ENCODE assay signal across 29 cellular contexts in genomic region chrX:95733426-95733825, GRCh38.
DNase-seq lines count a peak whose midpoint lies in the region; ATAC-seq, FAIRE-seq and TF ChIP-seq lines count a peak whose summit lies in the region.
"Had no signal": no experiment of that assay in that cellular context is flagged by ENCODE, and none has a peak within 500 bp of the region (broad histone marks: within the 10 kb centered on the region; RNA-seq: fewer than 3 reads in every experiment).

No MANE protein-coding gene starts in this region.

- H3K9ac ChIP-seq in SK-N-MC (ENCODE audit: insufficient read length): no peak overlapping the region
- H3K9ac ChIP-seq: BLaER1, KMS-11 had no signal

- no peak overlapping the region for H3K27ac Mint-ChIP-seq in osteocyte (ENCODE audit: unreplicated experiment)
- H3K27ac Mint-ChIP-seq: CD4-positive, alpha-beta T cell; HFFc6; IgD-negative memory B cell had no signal

- ATAC-seq in gastroesophageal sphincter: no peak
- ATAC-seq: Panc1 had no signal

- H3K27me3 Mint-ChIP-seq in osteocyte (ENCODE audit: unreplicated experiment): no peaks in the 10 kb centered on the region
- H3K27me3 Mint-ChIP-seq: CD4-positive, alpha-beta T cell had no signal

- no peak for FAIRE-seq in small intestine (lab: Jason Lieb, UNC)
- FAIRE-seq: GM12891 had no signal

- no peak for TF ChIP-seq EP300 in gastroesophageal sphincter (IDR thresholded peaks at IDR 0.05)

- no peaks in the 10 kb centered on the region for H3K9me3 ChIP-seq in SK-N-MC (ENCODE audit: low read depth, low read length)
- no peaks in the 10 kb centered on the region for H3K9me3 ChIP-seq in small intestine (ENCODE audit: control insufficient read depth, low read depth)
- H3K9me3 ChIP-seq in breast epithelium: no peaks in the 10 kb centered on the region
- no peaks in the 10 kb centered on the region for H3K9me3 ChIP-seq in gastroesophageal sphincter
- H3K9me3 ChIP-seq: BLaER1, HAP-1 had no signal

- peaks cover 17% of the 10 kb centered on the region for H3K9me3 Mint-ChIP-seq in osteocyte (ENCODE audit: unreplicated experiment)
- H3K9me3 Mint-ChIP-seq: CD4-positive, alpha-beta T cell had no signal

- DNase-seq in D341Med (ENCODE audit: low spot score) (peak; percentile 26), NCI-H1105 (lab: John Stamatoyannopoulos, UW) (peak; percentile 20), NCI-H524 (lab: John Stamatoyannopoulos, UW) (peak; percentile 52 to 90), SK-N-MC (ENCODE audit: low read depth, low spot score) (no peak), osteocyte (ENCODE audit: extremely low spot score, unreplicated experiment) (no peak), small intestine (no peak), breast epithelium (ENCODE audit: low spot score in 2 of 2) (no peak)
- DNase-seq: CD4-positive, alpha-beta T cell; DMS79 treated with DMSO at 0.1 percent for 48 hours; GF-D8; GOT3; HFFc6; NCI-H1092 treated with DMSO at 0.1 percent for 48 hours; NCI-H1694; NCI-H2029 treated with DMSO at 0.1 percent for 48 hours; NCI-H2171; NCI-H226; NCI-H510A; NCI-H774; SHP77 had no signal

- peak overlapping the region; percentile 75 for H3K27ac ChIP-seq in SK-N-MC
- no peak overlapping the region for H3K27ac ChIP-seq in small intestine (ENCODE audit: low read depth in 1 of 2, low read length in 1 of 2)
- H3K27ac ChIP-seq in breast epithelium: no peak overlapping the region
- H3K27ac ChIP-seq in gastroesophageal sphincter: no peak overlapping the region
- H3K27ac ChIP-seq: BLaER1, HL-60, KMS-11, RWPE1 had no signal

- H3K4me3 ChIP-seq in SK-N-MC (0 out of 2 replicates have a peak overlapping the region, but pooled peaks have one; percentile 44), small intestine (ENCODE audit: low read depth in 1 of 2, low read length in 2 of 2) (no peak overlapping the region), breast epithelium (no peak overlapping the region), gastroesophageal sphincter (no peak overlapping the region)
- H3K4me3 ChIP-seq: BLaER1, HAP-1 had no signal

- WGBS in small intestine, 3 donors: 67 to 86% (median 80%) methylated on average over 3 of the region's 3 CpGs
- 67 to 72% methylated on average over 2 to 3 of the region's 3 CpGs for WGBS in gastroesophageal sphincter (ENCODE audit: low coverage in 1 of 2), 2 donors

- H3K36me3 ChIP-seq in SK-N-MC (ENCODE audit: insufficient read depth, low read length) (no peaks in the 10 kb centered on the region), small intestine (ENCODE audit: control insufficient read depth in 2 of 2, insufficient read depth in 2 of 2, low read length in 2 of 2) (no peaks in the 10 kb centered on the region), breast epithelium (no peaks in the 10 kb centered on the region), gastroesophageal sphincter (no peaks in the 10 kb centered on the region)
- H3K36me3 ChIP-seq: BLaER1, HAP-1 had no signal

- TF ChIP-seq CTCF in osteocyte (IDR thresholded peaks at IDR 0.05): no peak
- TF ChIP-seq CTCF in breast epithelium (IDR thresholded peaks at IDR 0.05): no peak
- no peak for TF ChIP-seq CTCF in gastroesophageal sphincter (IDR thresholded peaks at IDR 0.05)

- TF ChIP-seq POLR2A in breast epithelium (IDR thresholded peaks at IDR 0.05) (no peak), gastroesophageal sphincter (IDR thresholded peaks at IDR 0.05) (no peak)

- H3K4me3 Mint-ChIP-seq in osteocyte (ENCODE audit: unreplicated experiment): no peak overlapping the region
- H3K4me3 Mint-ChIP-seq: CD4-positive, alpha-beta T cell; HFFc6; IgD-negative memory B cell had no signal

- H3K27me3 ChIP-seq in small intestine (ENCODE audit: control insufficient read depth in 2 of 2, insufficient read depth in 2 of 2, low read length in 2 of 2) (no peaks in the 10 kb centered on the region), breast epithelium (peaks cover 0 to 27% of the 10 kb centered on the region in 2 donors), gastroesophageal sphincter (no peaks in the 10 kb centered on the region)

- intact Hi-C loops in breast epithelium (cut with DNase I; ENCODE audit: low total_unique reads): no loop called here

- H3K36me3 Mint-ChIP-seq in osteocyte (ENCODE audit: unreplicated experiment): no peaks in the 10 kb centered on the region
- H3K36me3 Mint-ChIP-seq: IgD-negative memory B cell had no signal

- no peaks in the 10 kb centered on the region for H3K4me1 Mint-ChIP-seq in osteocyte (ENCODE audit: unreplicated experiment)

- H3K4me1 ChIP-seq in small intestine (ENCODE audit: control insufficient read depth in 2 of 2, insufficient read depth in 1 of 2, low read depth in 1 of 2, low read length in 1 of 2): no peaks in the 10 kb centered on the region
- no peaks in the 10 kb centered on the region for H3K4me1 ChIP-seq in breast epithelium
- H3K4me1 ChIP-seq in gastroesophageal sphincter: no peaks in the 10 kb centered on the region
- H3K4me1 ChIP-seq: BLaER1 had no signal

Comparison
In these comparisons a context has a peak if more than half of its experiments do, and no peak if none do; other contexts are left out.
1. DNase-seq: peak in D341Med (single experiment), NCI-H1105 (single experiment) and NCI-H524 (2 of 2); none in SK-N-MC (single experiment), osteocyte (single experiment), small intestine (single experiment) and breast epithelium (0 of 2).